ENCODE assay signal across 1 cellular context in the genomic region with DNA sequence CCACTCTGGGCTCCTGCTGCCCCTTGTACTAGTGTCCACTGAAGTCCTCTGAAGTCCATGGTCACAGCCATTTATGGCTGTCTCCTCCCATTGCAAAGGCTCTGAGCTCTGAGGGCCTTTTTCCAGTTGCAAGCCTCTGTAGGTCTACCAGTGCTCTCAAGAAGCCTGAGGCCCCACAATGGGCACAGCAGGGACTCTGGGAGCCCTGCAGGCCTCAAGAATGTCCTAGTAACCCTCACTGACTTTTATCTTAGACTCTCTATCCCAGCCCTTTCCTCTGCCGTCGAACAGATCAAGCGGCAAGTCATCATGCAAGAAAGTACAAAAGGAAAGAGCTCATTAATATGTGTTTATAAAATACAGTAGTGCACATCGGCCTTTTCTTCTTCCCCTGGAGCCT.
TF ChIP-seq lines count a peak whose summit lies in the region.

No MANE protein-coding gene starts in this region.

TF ChIP-seq in WTC11, 78 proteins besides CTCF, POLR2A, EP300 and RAD21 (continued from another document):
- TF ChIP-seq ZNF423 (CRISPR knock-in tag; IDR thresholded peaks at IDR 0.05) (peak; percentile 62), ATF2 (CRISPR knock-in tag; IDR thresholded peaks at IDR 0.05; ENCODE audit: borderline replicate concordance, low read depth) (no peak), ELF4 (CRISPR knock-in tag; IDR thresholded peaks at IDR 0.05; ENCODE audit: low read depth) (no peak), JUN (CRISPR knock-in tag; IDR thresholded peaks at IDR 0.05) (no peak)
- TF ChIP-seq, protein P1, sequence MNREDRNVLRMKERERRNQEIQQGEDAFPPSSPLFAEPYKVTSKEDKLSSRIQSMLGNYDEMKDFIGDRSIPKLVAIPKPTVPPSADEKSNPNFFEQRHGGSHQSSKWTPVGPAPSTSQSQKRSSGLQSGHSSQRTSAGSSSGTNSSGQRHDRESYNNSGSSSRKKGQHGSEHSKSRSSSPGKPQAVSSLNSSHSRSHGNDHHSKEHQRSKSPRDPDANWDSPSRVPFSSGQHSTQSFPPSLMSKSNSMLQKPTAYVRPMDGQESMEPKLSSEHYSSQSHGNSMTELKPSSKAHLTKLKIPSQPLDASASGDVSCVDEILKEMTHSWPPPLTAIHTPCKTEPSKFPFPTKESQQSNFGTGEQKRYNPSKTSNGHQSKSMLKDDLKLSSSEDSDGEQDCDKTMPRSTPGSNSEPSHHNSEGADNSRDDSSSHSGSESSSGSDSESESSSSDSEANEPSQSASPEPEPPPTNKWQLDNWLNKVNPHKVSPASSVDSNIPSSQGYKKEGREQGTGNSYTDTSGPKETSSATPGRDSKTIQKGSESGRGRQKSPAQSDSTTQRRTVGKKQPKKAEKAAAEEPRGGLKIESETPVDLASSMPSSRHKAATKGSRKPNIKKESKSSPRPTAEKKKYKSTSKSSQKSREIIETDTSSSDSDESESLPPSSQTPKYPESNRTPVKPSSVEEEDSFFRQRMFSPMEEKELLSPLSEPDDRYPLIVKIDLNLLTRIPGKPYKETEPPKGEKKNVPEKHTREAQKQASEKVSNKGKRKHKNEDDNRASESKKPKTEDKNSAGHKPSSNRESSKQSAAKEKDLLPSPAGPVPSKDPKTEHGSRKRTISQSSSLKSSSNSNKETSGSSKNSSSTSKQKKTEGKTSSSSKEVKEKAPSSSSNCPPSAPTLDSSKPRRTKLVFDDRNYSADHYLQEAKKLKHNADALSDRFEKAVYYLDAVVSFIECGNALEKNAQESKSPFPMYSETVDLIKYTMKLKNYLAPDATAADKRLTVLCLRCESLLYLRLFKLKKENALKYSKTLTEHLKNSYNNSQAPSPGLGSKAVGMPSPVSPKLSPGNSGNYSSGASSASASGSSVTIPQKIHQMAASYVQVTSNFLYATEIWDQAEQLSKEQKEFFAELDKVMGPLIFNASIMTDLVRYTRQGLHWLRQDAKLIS (CRISPR knock-in tag; IDR thresholded peaks at IDR 0.05; ENCODE audit: borderline replicate concordance) = no peak
